Comparison of ENCODE assay signal across 32 cellular contexts in the genomic region with DNA sequence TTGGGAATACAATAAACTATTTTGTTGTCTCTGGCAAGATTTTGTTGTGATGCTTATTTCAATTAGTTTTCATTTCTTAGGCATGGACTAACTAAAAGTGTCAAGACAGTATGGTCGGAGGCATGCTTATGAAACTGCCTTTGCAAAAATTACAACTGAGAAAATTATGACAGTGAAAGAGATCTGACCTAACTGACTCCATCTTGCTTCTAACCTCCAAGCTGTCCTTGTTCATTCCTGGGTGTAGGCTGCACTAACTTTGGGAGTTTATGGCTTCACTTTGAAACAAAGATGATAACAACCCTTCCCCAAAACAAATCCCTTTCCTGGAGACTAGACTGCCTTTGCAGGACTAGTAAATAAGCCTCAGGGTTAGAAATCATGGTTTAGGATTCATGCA. TPM values are rescaled to one million over a fixed set of nuclear protein-coding genes. Genes with fewer than 3 reads are reported as not detected.
"Had no signal": no experiment of that assay in that cellular context is flagged by ENCODE, and none has a peak within 500 bp of the region (broad histone marks: within the 10 kb centered on the region; RNA-seq: fewer than 3 reads in every experiment).

No MANE protein-coding gene starts in this region.

- H3K4me3 ChIP-seq: ascending aorta, breast epithelium, cardiac muscle cell, colonic mucosa had no signal

- H3K27me3 ChIP-seq: ascending aorta, breast epithelium, cardiac muscle cell, colonic mucosa had no signal

- DNase-seq: activated CD4-positive, alpha-beta memory T cell treated with anti-CD3 and anti-CD28 coated beads for 36 hours; activated CD4-positive, alpha-beta T cell treated with anti-CD3 and anti-CD28 coated beads for 36 hours; activated CD4-positive, alpha-beta T cell treated with anti-CD3 and anti-CD28 coated beads, Interleukin-2, amount 10 ng/mL, durations not matched to agents 24 days and 14 days; activated CD4-positive, CD25-positive, alpha-beta regulatory T cell; activated CD4-positive, CD25-positive, alpha-beta regulatory T cell treated with anti-CD3 and anti-CD28 coated beads, Interleukin-2, amount 50 U/mL, for 72 hours; activated CD8-positive, alpha-beta memory T cell treated with anti-CD3 and anti-CD28 coated beads, Interleukin-2, amount 50 U/mL, for 48 hours; activated gamma-delta T cell treated with Interleukin-2 at 50 U/mL for 16 hours; activated naive CD4-positive, alpha-beta T cell treated with anti-CD3 and anti-CD28 coated beads, Interleukin-2, amount 50 U/mL, for 16 hours; activated naive CD4-positive, alpha-beta T cell treated with Interleukin-2 at 50 U/mL for 16 hours; activated T-cell treated with anti-CD3 and anti-CD28 coated beads for 4 hours; activated T-cell treated with anti-CD3 and anti-CD28 coated beads, Interleukin-2, amount 50 U/mL, for 24 hours; activated T-cell treated with anti-CD3 and anti-CD28 coated beads, Interleukin-2, amount 50 U/mL, for 72 hours; amygdala; central memory CD4-positive, alpha-beta T cell; cerebellar nuclear complex; colonic mucosa; effector CD8-positive, alpha-beta T cell; foreskin fibroblast; head of caudate nucleus; T-cell; T-helper 17 cell; T1000 had no signal

- H3K9me3 ChIP-seq: ascending aorta, breast epithelium, colonic mucosa had no signal

- H3K4me3 Mint-ChIP-seq: activated CD4-positive, alpha-beta memory T cell treated with anti-CD3 and anti-CD28 coated beads for 36 hours; activated CD4-positive, alpha-beta T cell treated with anti-CD3 and anti-CD28 coated beads for 36 hours; activated CD4-positive, alpha-beta T cell treated with anti-CD3 and anti-CD28 coated beads, Interleukin-2, amount 10 ng/mL, durations not matched to agents 24 days and 14 days; activated naive CD8-positive, alpha-beta T cell; activated T-cell treated with anti-CD3 and anti-CD28 coated beads, Interleukin-2, amount 50 U/mL, for 24 hours; activated T-cell treated with anti-CD3 and anti-CD28 coated beads, Interleukin-2, amount 50 U/mL, for 72 hours; brain; T-cell; T-helper 17 cell; T-helper 2 cell treated with Interferon-gamma antibody and Interleukin-4, amounts not matched to agents 5 μg/mL and 100 μg/mL, for 36 hours had no signal

- H3K27me3 Mint-ChIP-seq: activated CD4-positive, alpha-beta memory T cell treated with anti-CD3 and anti-CD28 coated beads for 36 hours; activated CD4-positive, alpha-beta T cell treated with anti-CD3 and anti-CD28 coated beads for 36 hours; activated CD4-positive, alpha-beta T cell treated with anti-CD3 and anti-CD28 coated beads, Interleukin-2, amount 10 ng/mL, durations not matched to agents 24 days and 14 days; activated naive CD8-positive, alpha-beta T cell; activated T-cell treated with anti-CD3 and anti-CD28 coated beads, Interleukin-2, amount 50 U/mL, for 24 hours; T-cell; T-helper 17 cell had no signal

- ATAC-seq: activated CD4-positive, alpha-beta T cell treated with anti-CD3 and anti-CD28 coated beads for 36 hours; activated T-cell treated with anti-CD3 and anti-CD28 coated beads, Interleukin-2, amount 50 U/mL, for 72 hours; T-cell; T-helper 17 cell had no signal

- H3K9me3 Mint-ChIP-seq: T-cell had no signal

- H3K36me3 ChIP-seq: ascending aorta, breast epithelium, cardiac muscle cell, colonic mucosa had no signal

- H3K4me1 ChIP-seq: breast epithelium, colonic mucosa had no signal

- FAIRE-seq: endometrium, endothelial cell of umbilical vein, frontal cortex had no signal

- H3K27ac Mint-ChIP-seq: activated CD4-positive, alpha-beta memory T cell treated with anti-CD3 and anti-CD28 coated beads for 36 hours; activated CD4-positive, alpha-beta T cell treated with anti-CD3 and anti-CD28 coated beads for 36 hours; activated CD4-positive, alpha-beta T cell treated with anti-CD3 and anti-CD28 coated beads, Interleukin-2, amount 10 ng/mL, durations not matched to agents 24 days and 14 days; activated naive CD8-positive, alpha-beta T cell; activated T-cell treated with anti-CD3 and anti-CD28 coated beads, Interleukin-2, amount 50 U/mL, for 24 hours; activated T-cell treated with anti-CD3 and anti-CD28 coated beads, Interleukin-2, amount 50 U/mL, for 72 hours; T-cell; T-helper 17 cell; T-helper 2 cell treated with Interferon-gamma antibody and Interleukin-4, amounts not matched to agents 5 μg/mL and 100 μg/mL, for 36 hours had no signal

- H3K27ac ChIP-seq: ascending aorta, breast epithelium, cardiac muscle cell, colonic mucosa, epithelial cell of prostate had no signal

- H3K36me3 Mint-ChIP-seq: brain had no signal

RNA-seq across cellular contexts. Expression of a gene that starts 4.1 kb away (rescaled TPM):
- total RNA-seq: ascending aorta had no signal
